ENCODE assay signal across 1 cellular context in genomic region chr1:1779691-1780597, GRCh38.
TF ChIP-seq lines count a peak whose summit lies in the region.

No MANE protein-coding gene starts in this region.

TF ChIP-seq in K562, 482 proteins besides CTCF, POLR2A, EP300 and RAD21 (continued from another document and continues in another):
- TF ChIP-seq E2F6 (IDR thresholded peaks at IDR 0.05; ENCODE audit: borderline replicate concordance in 1 of 2, extremely low read depth in 1 of 2, insufficient read depth in 1 of 2, insufficient read length in 1 of 2, low read depth in 1 of 2, low read length in 1 of 2, poor library complexity in 1 of 2, severe bottlenecking in 1 of 2) = no peak
- TF ChIP-seq ZKSCAN1 (IDR thresholded peaks at IDR 0.05; ENCODE audit: low read depth, low read length) = no peak
- peak; percentile 88 for TF ChIP-seq ETV1 (tag; conservative IDR thresholded peaks at IDR 0.05; ENCODE audit: low read depth)
- TF ChIP-seq NBN (IDR thresholded peaks at IDR 0.05; ENCODE audit: low read depth) = no peak
- TF ChIP-seq, protein P1, sequence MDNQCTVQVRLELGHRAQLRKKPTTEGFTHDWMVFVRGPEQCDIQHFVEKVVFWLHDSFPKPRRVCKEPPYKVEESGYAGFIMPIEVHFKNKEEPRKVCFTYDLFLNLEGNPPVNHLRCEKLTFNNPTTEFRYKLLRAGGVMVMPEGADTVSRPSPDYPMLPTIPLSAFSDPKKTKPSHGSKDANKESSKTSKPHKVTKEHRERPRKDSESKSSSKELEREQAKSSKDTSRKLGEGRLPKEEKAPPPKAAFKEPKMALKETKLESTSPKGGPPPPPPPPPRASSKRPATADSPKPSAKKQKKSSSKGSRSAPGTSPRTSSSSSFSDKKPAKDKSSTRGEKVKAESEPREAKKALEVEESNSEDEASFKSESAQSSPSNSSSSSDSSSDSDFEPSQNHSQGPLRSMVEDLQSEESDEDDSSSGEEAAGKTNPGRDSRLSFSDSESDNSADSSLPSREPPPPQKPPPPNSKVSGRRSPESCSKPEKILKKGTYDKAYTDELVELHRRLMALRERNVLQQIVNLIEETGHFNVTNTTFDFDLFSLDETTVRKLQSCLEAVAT (IDR thresholded peaks at IDR 0.05) = peak in 1 of 2 experiments; percentile 31; a peak in 1 of 4 replicates
- no peak for TF ChIP-seq HDGF (IDR thresholded peaks at IDR 0.05)
- 0 out of 2 replicates have a peak, but pooled peaks have one; percentile 31 for TF ChIP-seq AFF4 (CRISPR knock-in tag; IDR thresholded peaks at IDR 0.05)
- TF ChIP-seq, protein P2, sequence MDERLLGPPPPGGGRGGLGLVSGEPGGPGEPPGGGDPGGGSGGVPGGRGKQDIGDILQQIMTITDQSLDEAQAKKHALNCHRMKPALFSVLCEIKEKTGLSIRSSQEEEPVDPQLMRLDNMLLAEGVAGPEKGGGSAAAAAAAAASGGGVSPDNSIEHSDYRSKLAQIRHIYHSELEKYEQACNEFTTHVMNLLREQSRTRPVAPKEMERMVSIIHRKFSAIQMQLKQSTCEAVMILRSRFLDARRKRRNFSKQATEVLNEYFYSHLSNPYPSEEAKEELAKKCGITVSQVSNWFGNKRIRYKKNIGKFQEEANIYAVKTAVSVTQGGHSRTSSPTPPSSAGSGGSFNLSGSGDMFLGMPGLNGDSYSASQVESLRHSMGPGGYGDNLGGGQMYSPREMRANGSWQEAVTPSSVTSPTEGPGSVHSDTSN (CRISPR knock-in tag; IDR thresholded peaks at IDR 0.05; ENCODE audit: low read depth) = no peak
- TF ChIP-seq, protein P2 (tag; conservative IDR thresholded peaks at IDR 0.05; ENCODE audit: low read depth) = 0 out of 2 replicates have a peak, but pooled peaks have one; percentile 7
- TF ChIP-seq NR2C2 (CRISPR knock-in tag; IDR thresholded peaks at IDR 0.05) = no peak; the same call in 1 of the 2 replicates
- peak; percentile 82 for TF ChIP-seq NR2C2 (tag; IDR thresholded peaks at IDR 0.05)
- peak; percentile 41; the same call in 1 of the 2 replicates for TF ChIP-seq SMAD4 (CRISPR knock-in tag; conservative IDR thresholded peaks at IDR 0.05)
- TF ChIP-seq ZNF639 (CRISPR knock-in tag; conservative IDR thresholded peaks at IDR 0.05 in 1 of 2, IDR thresholded peaks at IDR 0.05 in 1 of 2) = peak in 1 of 2 experiments; percentile 73; a peak in 2 of 4 replicates
- 0 out of 2 replicates have a peak, but pooled peaks have one; percentile 21 for TF ChIP-seq RFX7 (CRISPR knock-in tag; IDR thresholded peaks at IDR 0.05)
- no peak for TF ChIP-seq EZH2 (IDR thresholded peaks at IDR 0.05; ENCODE audit: borderline replicate concordance, low read depth, low read length)
- no peak for TF ChIP-seq STAG1 (CRISPR knock-in tag; IDR thresholded peaks at IDR 0.05; ENCODE audit: borderline replicate concordance)
- TF ChIP-seq SIN3A (IDR thresholded peaks at IDR 0.05; ENCODE audit: borderline replicate concordance in 2 of 2, control insufficient read depth in 1 of 2, low read depth in 2 of 2, low read length in 2 of 2) = 0 out of 4 replicates have a peak, but pooled peaks of 1 of the 2 experiments have one; percentile 35
- TF ChIP-seq MTA1 (IDR thresholded peaks at IDR 0.05; ENCODE audit: borderline replicate concordance) = peak; percentile 20; the same call in 1 of the 2 replicates
- TF ChIP-seq MYC (IDR thresholded peaks at IDR 0.05; ENCODE audit: low read depth, low read length) = peak; percentile 62
- 0 out of 2 replicates have a peak, but pooled peaks have one; percentile 26 for TF ChIP-seq MYC (CRISPR knock-in tag; IDR thresholded peaks at IDR 0.05; ENCODE audit: borderline replicate concordance, low read depth)
- TF ChIP-seq DPF2 (IDR thresholded peaks at IDR 0.05) = peak; percentile 61
- TF ChIP-seq, protein P3, sequence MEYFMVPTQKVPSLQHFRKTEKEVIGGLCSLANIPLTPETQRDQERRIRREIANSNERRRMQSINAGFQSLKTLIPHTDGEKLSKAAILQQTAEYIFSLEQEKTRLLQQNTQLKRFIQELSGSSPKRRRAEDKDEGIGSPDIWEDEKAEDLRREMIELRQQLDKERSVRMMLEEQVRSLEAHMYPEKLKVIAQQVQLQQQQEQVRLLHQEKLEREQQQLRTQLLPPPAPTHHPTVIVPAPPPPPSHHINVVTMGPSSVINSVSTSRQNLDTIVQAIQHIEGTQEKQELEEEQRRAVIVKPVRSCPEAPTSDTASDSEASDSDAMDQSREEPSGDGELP (CRISPR knock-in tag; IDR thresholded peaks at IDR 0.05; ENCODE audit: borderline replicate concordance) = peak; percentile 98
- peak in 1 of 2 experiments; percentile 83; a peak in 2 of 4 replicates for TF ChIP-seq RCOR1 (IDR thresholded peaks at IDR 0.05; ENCODE audit: borderline replicate concordance in 1 of 2, low read depth in 2 of 2, low read length in 2 of 2)
- TF ChIP-seq MED1 (CRISPR knock-in tag; IDR thresholded peaks at IDR 0.05; ENCODE audit: borderline replicate concordance) = no peak
- peak; percentile 22; the same call in 1 of the 2 replicates for TF ChIP-seq CBFA2T3 (IDR thresholded peaks at IDR 0.05)
- TF ChIP-seq RNF2 (IDR thresholded peaks at IDR 0.05) = peak; percentile 46; the same call in 1 of the 2 replicates
- TF ChIP-seq EP400 (IDR thresholded peaks at IDR 0.05) = peak; percentile 36
- peak; percentile 68; the same call in 1 of the 2 replicates for TF ChIP-seq IRF9 (tag; IDR thresholded peaks at IDR 0.05)
- TF ChIP-seq PTRF (tag; IDR thresholded peaks at IDR 0.05) = no peak
- peak in 1 of 2 experiments; percentile 60; a peak in 1 of 4 replicates for TF ChIP-seq KDM4B (IDR thresholded peaks at IDR 0.05; ENCODE audit: borderline replicate concordance in 2 of 2, low read depth in 1 of 2)
- 0 out of 2 replicates have a peak, but pooled peaks have one; percentile 26 for TF ChIP-seq NFE2 (IDR thresholded peaks at IDR 0.05; ENCODE audit: low read depth)
- TF ChIP-seq NCOR1 (IDR thresholded peaks at IDR 0.05) = no peak; the same call in 1 of the 2 replicates
- TF ChIP-seq, protein P4, sequence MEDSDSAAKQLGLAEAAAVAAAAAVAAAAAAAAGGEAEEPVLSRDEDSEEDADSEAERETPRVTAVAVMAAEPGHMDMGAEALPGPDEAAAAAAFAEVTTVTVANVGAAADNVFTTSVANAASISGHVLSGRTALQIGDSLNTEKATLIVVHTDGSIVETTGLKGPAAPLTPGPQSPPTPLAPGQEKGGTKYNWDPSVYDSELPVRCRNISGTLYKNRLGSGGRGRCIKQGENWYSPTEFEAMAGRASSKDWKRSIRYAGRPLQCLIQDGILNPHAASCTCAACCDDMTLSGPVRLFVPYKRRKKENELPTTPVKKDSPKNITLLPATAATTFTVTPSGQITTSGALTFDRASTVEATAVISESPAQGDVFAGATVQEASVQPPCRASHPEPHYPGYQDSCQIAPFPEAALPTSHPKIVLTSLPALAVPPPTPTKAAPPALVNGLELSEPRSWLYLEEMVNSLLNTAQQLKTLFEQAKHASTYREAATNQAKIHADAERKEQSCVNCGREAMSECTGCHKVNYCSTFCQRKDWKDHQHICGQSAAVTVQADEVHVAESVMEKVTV (CRISPR knock-in tag; IDR thresholded peaks at IDR 0.05) = 0 out of 2 replicates have a peak, but pooled peaks have one; percentile 16
- TF ChIP-seq ZNF778 (CRISPR knock-in tag; IDR thresholded peaks at IDR 0.05) = no peak
- TF ChIP-seq GABPA (tag; conservative IDR thresholded peaks at IDR 0.05; ENCODE audit: low read depth) = peak; percentile 87
- TF ChIP-seq NR2C1 (IDR thresholded peaks at IDR 0.05) = peak; percentile 31; the same call in 1 of the 2 replicates
- peak; percentile 74 for TF ChIP-seq NR2C1 (tag; IDR thresholded peaks at IDR 0.05)
- no peak for TF ChIP-seq DIDO1 (tag; IDR thresholded peaks at IDR 0.05; ENCODE audit: low read depth)
- no peak for TF ChIP-seq DDX20 (tag; IDR thresholded peaks at IDR 0.05; ENCODE audit: low read depth)
- no peak for TF ChIP-seq COPS2 (conservative IDR thresholded peaks at IDR 0.05)
- TF ChIP-seq, protein P5, sequence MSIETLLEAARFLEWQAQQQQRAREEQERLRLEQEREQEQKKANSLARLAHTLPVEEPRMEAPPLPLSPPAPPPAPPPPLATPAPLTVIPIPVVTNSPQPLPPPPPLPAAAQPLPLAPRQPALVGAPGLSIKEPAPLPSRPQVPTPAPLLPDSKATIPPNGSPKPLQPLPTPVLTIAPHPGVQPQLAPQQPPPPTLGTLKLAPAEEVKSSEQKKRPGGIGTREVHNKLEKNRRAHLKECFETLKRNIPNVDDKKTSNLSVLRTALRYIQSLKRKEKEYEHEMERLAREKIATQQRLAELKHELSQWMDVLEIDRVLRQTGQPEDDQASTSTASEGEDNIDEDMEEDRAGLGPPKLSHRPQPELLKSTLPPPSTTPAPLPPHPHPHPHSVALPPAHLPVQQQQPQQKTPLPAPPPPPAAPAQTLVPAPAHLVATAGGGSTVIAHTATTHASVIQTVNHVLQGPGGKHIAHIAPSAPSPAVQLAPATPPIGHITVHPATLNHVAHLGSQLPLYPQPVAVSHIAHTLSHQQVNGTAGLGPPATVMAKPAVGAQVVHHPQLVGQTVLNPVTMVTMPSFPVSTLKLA (conservative IDR thresholded peaks at IDR 0.05) = 0 out of 4 replicates have a peak, but pooled peaks of 1 of the 2 experiments have one; percentile 31
- TF ChIP-seq L3MBTL2 (IDR thresholded peaks at IDR 0.05) = peak; percentile 47
- TF ChIP-seq E2F8 (IDR thresholded peaks at IDR 0.05; ENCODE audit: low read depth, partially characterized antibody) = peak; percentile 18
